Comparison of ENCODE assay signal across 8 cellular contexts in the genomic region with DNA sequence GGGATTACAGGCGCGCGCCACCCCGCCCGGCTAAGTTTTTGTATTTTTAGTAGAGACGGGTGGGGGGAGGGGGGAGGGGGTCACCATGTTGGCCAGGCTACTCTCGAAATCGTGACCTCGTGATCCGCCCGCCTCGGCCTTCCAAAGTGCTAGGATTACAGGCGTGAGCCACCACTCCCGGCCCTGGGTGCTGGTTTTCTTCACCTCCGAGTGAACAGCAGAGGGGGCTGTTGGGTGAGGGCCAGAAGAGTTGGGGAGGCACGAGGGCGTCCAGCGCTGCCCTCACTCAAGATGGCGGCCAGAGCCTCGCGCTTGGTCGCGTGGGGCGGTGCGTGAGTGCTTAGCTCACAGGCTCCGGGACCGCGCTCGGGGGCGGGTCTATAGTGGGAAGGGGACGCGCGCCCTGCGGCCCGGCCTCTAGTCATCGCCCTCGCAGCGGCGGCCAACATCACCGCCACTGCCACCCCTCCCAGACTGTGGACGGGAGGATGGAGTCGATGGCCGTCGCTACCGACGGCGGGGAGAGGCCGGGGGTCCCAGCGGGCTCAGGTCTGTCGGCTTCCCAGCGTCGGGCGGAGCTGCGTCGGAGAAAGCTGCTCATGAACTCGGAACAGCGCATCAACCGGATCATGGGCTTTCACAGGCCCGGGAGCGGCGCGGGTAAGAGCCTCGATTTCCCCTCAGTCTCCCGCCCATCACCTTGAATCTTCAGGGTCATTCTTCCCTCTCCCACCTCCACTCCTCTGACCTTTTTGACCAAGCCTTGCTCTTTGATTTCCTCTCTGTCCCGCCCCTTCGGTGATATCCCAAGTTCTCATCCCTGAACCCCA. TPM values are rescaled to one million over a fixed set of nuclear protein-coding genes. Genes with fewer than 3 reads are reported as not detected.
DNase-seq lines count a peak whose midpoint lies in the region; TF ChIP-seq lines count a peak whose summit lies in the region.

Gene CAMLG (plus strand): TSS at position 416 of the 830 bp plus-strand sequence. CDS start 73 bp downstream, at position 489.

- H3K27me3 ChIP-seq in HAP-1 (ENCODE audit: low read depth) = no peaks in the 10 kb centered on the region
- H3K27me3 ChIP-seq in MM.1S (replicated peaks; ENCODE audit: insufficient read depth, low read length) = no peaks in the 10 kb centered on the region
- no peaks in the 10 kb centered on the region for H3K27me3 ChIP-seq in stomach smooth muscle (ENCODE audit: control insufficient read depth in 1 of 2, insufficient read depth in 2 of 2, low read length in 2 of 2)

- H3K27ac ChIP-seq in MM.1S (ENCODE audit: low read length) (peak within 1 kb of the TSS; percentile 19; the same call in 1 of the 2 replicates), stomach smooth muscle (ENCODE audit: low read length) (peak within 1 kb of the TSS; percentile 97)

- no peaks in the 10 kb centered on the region for H3K9me3 ChIP-seq in HAP-1
- H3K9me3 ChIP-seq in MM.1S (replicated peaks; ENCODE audit: insufficient read depth, low read length) = no peaks in the 10 kb centered on the region
- H3K9me3 ChIP-seq in stomach smooth muscle (ENCODE audit: control insufficient read depth in 2 of 2, low read length in 2 of 2) = no peaks in the 10 kb centered on the region

- peak; percentile 75 for TF ChIP-seq CTCF in MM.1S (IDR thresholded peaks at IDR 0.05; ENCODE audit: low read length)
- peak; percentile 54 for TF ChIP-seq CTCF in fibroblast of villous mesenchyme (IDR thresholded peaks at IDR 0.05; ENCODE audit: insufficient read depth, low read depth, low read length)
- TF ChIP-seq CTCF in neural crest cell (conservative IDR thresholded peaks at IDR 0.05) = peak; percentile 88

- no peaks in the 10 kb centered on the region for H3K9me3 Mint-ChIP-seq in neural crest cell

- H3K79me2 ChIP-seq in MM.1S (ENCODE audit: low read length) = peaks cover 34% of the 10 kb centered on the region

- H3K27ac Mint-ChIP-seq in neural crest cell (ENCODE audit: unreplicated experiment) = peak within 1 kb of the TSS; percentile 98

- H3K9ac ChIP-seq in MM.1S (ENCODE audit: low read length) (peak within 1 kb of the TSS; percentile 77), stomach smooth muscle (ENCODE audit: low read length in 2 of 2) (peak within 1 kb of the TSS; percentile 92 to 97)

- peaks cover 13% of the 10 kb centered on the region for H3K36me3 ChIP-seq in HAP-1 (replicated peaks)
- H3K36me3 ChIP-seq in MM.1S (replicated peaks; ENCODE audit: insufficient read depth, low read length) = no peaks in the 10 kb centered on the region
- peaks cover 3 to 5% of the 10 kb centered on the region in 2 donors for H3K36me3 ChIP-seq in stomach smooth muscle (ENCODE audit: control insufficient read depth in 2 of 2, insufficient read depth in 2 of 2, low read length in 2 of 2)

- H3K27me3 Mint-ChIP-seq in neural crest cell (ENCODE audit: low read depth) = no peaks in the 10 kb centered on the region

- peak; percentile 98 for DNase-seq in GDM1 (lab: John Stamatoyannopoulos, UW)
- peak; percentile 91 to 98 for DNase-seq in HAP-1 (ENCODE audit: low spot score in 2 of 2)
- peak; percentile 98 for DNase-seq in MM.1S
- peak; percentile 66 for DNase-seq in SIG-M5 (lab: John Stamatoyannopoulos, UW)
- peak; percentile 97 for DNase-seq in activated gamma-delta T cell treated with Interleukin-2 at 50 U/mL for 16 hours
- DNase-seq in fibroblast of villous mesenchyme (ENCODE audit: low read depth) = peak; percentile 99
- peak; percentile 97 for DNase-seq in neural crest cell (ENCODE audit: low read depth, low spot score)

- H3K4me3 Mint-ChIP-seq in neural crest cell = peak within 1 kb of the TSS; percentile 97

- in situ Hi-C loops in HAP-1 (cut with MboI; ENCODE audit: low sequenced_read_pairs) = no loop called here

- H4K20me1 ChIP-seq in MM.1S (ENCODE audit: insufficient read depth, low read length) = no peaks in the 10 kb centered on the region

- peak within 1 kb of the TSS; percentile 93 for H3K4me2 ChIP-seq in MM.1S (ENCODE audit: low read depth, low read length)

- H3K9me2 ChIP-seq in MM.1S (replicated peaks; ENCODE audit: insufficient read depth, low read length) = no peaks in the 10 kb centered on the region

- H3K4me3 ChIP-seq in HAP-1 (peak within 1 kb of the TSS; percentile 74), MM.1S (ENCODE audit: low read length) (peak within 1 kb of the TSS; percentile 98), fibroblast of villous mesenchyme (ENCODE audit: low read depth, low read length) (peak within 1 kb of the TSS; percentile 85), stomach smooth muscle (ENCODE audit: low read length in 2 of 2) (peak within 1 kb of the TSS; percentile 88 to 95)

- H3K4me1 Mint-ChIP-seq in neural crest cell = peaks cover 13% of the 10 kb centered on the region

- peaks cover 10% of the 10 kb centered on the region; the same call in 1 of the 2 replicates for H3F3A ChIP-seq in MM.1S (ENCODE audit: insufficient read depth, low read length)

- no peaks in the 10 kb centered on the region for H3K36me3 Mint-ChIP-seq in neural crest cell (ENCODE audit: low read depth)

- H2AFZ ChIP-seq in MM.1S (ENCODE audit: low read length) = peak within 1 kb of the TSS; percentile 99

- H3K4me1 ChIP-seq in HAP-1 = peaks cover 10% of the 10 kb centered on the region
- peaks cover 10% of the 10 kb centered on the region; the same call in 1 of the 2 replicates for H3K4me1 ChIP-seq in MM.1S (ENCODE audit: low read length)
- peaks cover 15% of the 10 kb centered on the region for H3K4me1 ChIP-seq in stomach smooth muscle (ENCODE audit: control insufficient read depth, insufficient read depth, low read length)

RNA-seq across cellular contexts. Expression of gene CAMLG, which starts in this region (rescaled TPM):
- total RNA-seq in fibroblast of villous mesenchyme (21.9 and 33.2 TPM in 2 replicates), neural crest cell (43.4 and 43.8 TPM in 2 replicates)

Comparison
In these comparisons a context has a peak if more than half of its experiments do, and no peak if none do; other contexts are left out.
1. Peak in every context shown above with its lines: DNase-seq, H3K4me3 ChIP-seq and H3K27ac ChIP-seq.